Comparison of ENCODE assay signal across 1 cellular context in the genomic region with DNA sequence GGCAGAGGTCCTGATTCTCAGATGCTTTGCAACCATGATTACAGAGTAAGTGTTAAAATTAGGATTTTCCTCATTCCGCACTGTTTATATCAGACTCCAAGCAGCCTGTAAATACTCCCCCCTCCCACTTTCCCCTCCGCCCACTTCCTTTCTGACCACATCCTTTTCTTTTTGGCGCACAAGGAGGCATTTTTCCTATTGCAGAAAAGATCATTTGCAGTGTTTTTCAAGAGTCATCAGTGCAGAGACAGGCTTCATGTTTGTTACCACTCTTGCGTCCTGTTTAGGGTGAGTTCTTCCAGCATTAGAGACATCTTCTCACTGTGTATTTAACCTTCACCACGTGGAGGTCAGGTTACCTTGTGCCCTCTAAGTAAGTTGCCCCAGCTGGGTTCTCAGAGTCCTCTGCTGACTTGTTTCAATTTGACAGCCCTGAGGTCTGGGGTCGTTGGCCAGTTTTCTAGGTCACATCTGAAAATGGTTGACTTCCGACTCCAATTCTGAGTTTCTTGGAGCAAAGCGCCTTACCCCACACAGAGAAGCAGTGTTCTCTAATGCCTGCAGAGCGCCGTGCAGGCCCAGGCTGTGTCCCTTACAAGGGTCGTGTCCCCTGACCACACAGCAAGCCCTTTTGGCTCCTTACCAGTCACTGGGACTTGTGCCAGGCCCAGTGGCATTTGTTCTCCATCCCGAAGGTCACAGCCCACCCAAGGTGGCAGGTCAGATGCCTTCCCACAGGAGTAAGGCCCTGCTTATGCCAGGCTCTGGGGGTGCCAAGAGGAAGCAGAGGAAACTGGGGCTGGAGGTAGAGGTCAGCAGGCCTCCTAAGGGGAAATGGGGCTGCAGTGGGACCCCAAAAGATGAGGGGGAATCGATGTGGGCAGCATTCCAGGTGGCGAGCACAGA.
A peak's percentile ranks its signal among the peaks of the same experiment; 100 is the strongest.
TF ChIP-seq lines count a peak whose summit lies in the region.

No MANE protein-coding gene starts in this region.

TF ChIP-seq in GM12878, 131 proteins besides CTCF, POLR2A, EP300 and RAD21 (continued from another document):
- TF ChIP-seq, protein P1, sequence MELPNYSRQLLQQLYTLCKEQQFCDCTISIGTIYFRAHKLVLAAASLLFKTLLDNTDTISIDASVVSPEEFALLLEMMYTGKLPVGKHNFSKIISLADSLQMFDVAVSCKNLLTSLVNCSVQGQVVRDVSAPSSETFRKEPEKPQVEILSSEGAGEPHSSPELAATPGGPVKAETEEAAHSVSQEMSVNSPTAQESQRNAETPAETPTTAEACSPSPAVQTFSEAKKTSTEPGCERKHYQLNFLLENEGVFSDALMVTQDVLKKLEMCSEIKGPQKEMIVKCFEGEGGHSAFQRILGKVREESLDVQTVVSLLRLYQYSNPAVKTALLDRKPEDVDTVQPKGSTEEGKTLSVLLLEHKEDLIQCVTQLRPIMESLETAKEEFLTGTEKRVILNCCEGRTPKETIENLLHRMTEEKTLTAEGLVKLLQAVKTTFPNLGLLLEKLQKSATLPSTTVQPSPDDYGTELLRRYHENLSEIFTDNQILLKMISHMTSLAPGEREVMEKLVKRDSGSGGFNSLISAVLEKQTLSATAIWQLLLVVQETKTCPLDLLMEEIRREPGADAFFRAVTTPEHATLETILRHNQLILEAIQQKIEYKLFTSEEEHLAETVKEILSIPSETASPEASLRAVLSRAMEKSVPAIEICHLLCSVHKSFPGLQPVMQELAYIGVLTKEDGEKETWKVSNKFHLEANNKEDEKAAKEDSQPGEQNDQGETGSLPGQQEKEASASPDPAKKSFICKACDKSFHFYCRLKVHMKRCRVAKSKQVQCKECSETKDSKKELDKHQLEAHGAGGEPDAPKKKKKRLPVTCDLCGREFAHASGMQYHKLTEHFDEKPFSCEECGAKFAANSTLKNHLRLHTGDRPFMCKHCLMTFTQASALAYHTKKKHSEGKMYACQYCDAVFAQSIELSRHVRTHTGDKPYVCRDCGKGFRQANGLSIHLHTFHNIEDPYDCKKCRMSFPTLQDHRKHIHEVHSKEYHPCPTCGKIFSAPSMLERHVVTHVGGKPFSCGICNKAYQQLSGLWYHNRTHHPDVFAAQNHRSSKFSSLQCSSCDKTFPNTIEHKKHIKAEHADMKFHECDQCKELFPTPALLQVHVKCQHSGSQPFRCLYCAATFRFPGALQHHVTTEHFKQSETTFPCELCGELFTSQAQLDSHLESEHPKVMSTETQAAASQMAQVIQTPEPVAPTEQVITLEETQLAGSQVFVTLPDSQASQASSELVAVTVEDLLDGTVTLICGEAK (IDR thresholded peaks at IDR 0.05; ENCODE audit: borderline replicate concordance): no peak
- TF ChIP-seq RUNX3 (IDR thresholded peaks at IDR 0.05; ENCODE audit: low read length): peak; percentile 61
